1 cellular context compared by ENCODE assay signal in the genomic region with DNA sequence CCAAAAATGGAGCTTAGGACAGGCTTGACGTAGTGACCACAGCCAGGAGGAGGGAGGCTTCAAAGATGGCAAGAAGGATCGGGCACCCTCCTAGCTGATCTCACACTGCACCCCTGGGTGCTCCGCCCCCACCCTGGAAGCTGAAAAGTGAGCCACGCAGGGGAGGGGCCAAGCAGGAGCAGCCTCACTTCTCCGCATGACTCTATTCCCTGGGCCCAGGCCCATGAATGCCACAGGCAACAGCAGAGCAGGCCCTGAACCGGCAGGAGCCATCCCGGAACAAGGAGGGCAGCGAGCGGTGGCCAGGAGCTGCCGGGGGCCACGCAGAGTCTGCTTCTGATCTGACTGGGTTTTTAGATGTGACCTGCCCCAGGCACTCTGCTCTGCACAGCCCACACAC.
TF ChIP-seq lines count a peak whose summit lies in the region.

No MANE protein-coding gene starts in this region.

TF ChIP-seq in IMR-90, 13 proteins besides CTCF, POLR2A, EP300 and RAD21 (continued from another document):
- TF ChIP-seq FOS (IDR thresholded peaks at IDR 0.05; ENCODE audit: low read depth, low read length) (no peak), MXI1 (IDR thresholded peaks at IDR 0.05; ENCODE audit: borderline replicate concordance, low read depth, low read length) (no peak), RFX5 (IDR thresholded peaks at IDR 0.05; ENCODE audit: low read depth, low read length) (no peak), USF2 (IDR thresholded peaks at IDR 0.05; ENCODE audit: low read depth, low read length) (no peak), MAFK (IDR thresholded peaks at IDR 0.05; ENCODE audit: low read depth, low read length) (no peak), BHLHE40 (IDR thresholded peaks at IDR 0.05; ENCODE audit: low read depth, low read length) (no peak), MAZ (IDR thresholded peaks at IDR 0.05; ENCODE audit: borderline replicate concordance, low read depth, low read length) (no peak), SMC3 (IDR thresholded peaks at IDR 0.05; ENCODE audit: low read depth, low read length) (no peak), CEBPB (IDR thresholded peaks at IDR 0.05; ENCODE audit: low read depth, low read length) (no peak), NFE2L2 (IDR thresholded peaks at IDR 0.05; ENCODE audit: low read depth, low read length) (no peak)
- TF ChIP-seq, protein P1, sequence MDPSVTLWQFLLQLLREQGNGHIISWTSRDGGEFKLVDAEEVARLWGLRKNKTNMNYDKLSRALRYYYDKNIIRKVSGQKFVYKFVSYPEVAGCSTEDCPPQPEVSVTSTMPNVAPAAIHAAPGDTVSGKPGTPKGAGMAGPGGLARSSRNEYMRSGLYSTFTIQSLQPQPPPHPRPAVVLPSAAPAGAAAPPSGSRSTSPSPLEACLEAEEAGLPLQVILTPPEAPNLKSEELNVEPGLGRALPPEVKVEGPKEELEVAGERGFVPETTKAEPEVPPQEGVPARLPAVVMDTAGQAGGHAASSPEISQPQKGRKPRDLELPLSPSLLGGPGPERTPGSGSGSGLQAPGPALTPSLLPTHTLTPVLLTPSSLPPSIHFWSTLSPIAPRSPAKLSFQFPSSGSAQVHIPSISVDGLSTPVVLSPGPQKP (IDR thresholded peaks at IDR 0.05; ENCODE audit: borderline replicate concordance, low read depth, low read length) = no peak
